In genomic region chr2:44939074-44940052, GRCh38 we compare ENCODE assay signal across 11 cellular contexts. TPM values are rescaled to one million over a fixed set of nuclear protein-coding genes. Genes with fewer than 3 reads are reported as not detected.
A peak's percentile ranks its signal among the peaks of the same experiment; 100 is the strongest.
DNase-seq lines count a peak whose midpoint lies in the region; ATAC-seq and TF ChIP-seq lines count a peak whose summit lies in the region.
"Had no signal": no experiment of that assay in that cellular context is flagged by ENCODE, and none has a peak within 500 bp of the region (broad histone marks: within the 10 kb centered on the region; RNA-seq: fewer than 3 reads in every experiment).

No MANE protein-coding gene starts in this region.

- H3K9me3 ChIP-seq in T-helper 17 cell (ENCODE audit: control insufficient read depth, low read length, poor library complexity, severe bottlenecking) (no peaks in the 10 kb centered on the region), suprapubic skin (no peaks in the 10 kb centered on the region), testis (no peaks in the 10 kb centered on the region)
- H3K9me3 ChIP-seq: ovary had no signal

- peak; percentile 37 for DNase-seq in activated T-cell treated with anti-CD3 and anti-CD28 coated beads, Interleukin-2, amount 50 U/mL, for 24 hours
- DNase-seq in activated T-cell treated with anti-CD3 and anti-CD28 coated beads for 4 hours (no peak), T-helper 17 cell (no peak), left lobe of liver (ENCODE audit: low spot score) (no peak), suprapubic skin (ENCODE audit: low spot score in 2 of 2) (no peak), G401 (ENCODE audit: low spot score) (no peak), testis (no peak)
- DNase-seq in activated naive CD4-positive, alpha-beta T cell treated with anti-CD3 and anti-CD28 coated beads for 36 hours = no peak
- DNase-seq: ovary, RPMI8226 had no signal

- TF ChIP-seq POLR2A in suprapubic skin (IDR thresholded peaks at IDR 0.05) (no peak), testis (IDR thresholded peaks at IDR 0.05) (no peak)

- H3K27me3 Mint-ChIP-seq in activated T-cell treated with anti-CD3 and anti-CD28 coated beads, Interleukin-2, amount 50 U/mL, for 24 hours = peaks cover 87% of the 10 kb centered on the region
- peaks cover 72% of the 10 kb centered on the region for H3K27me3 Mint-ChIP-seq in T-helper 17 cell
- H3K27me3 Mint-ChIP-seq in activated naive CD4-positive, alpha-beta T cell treated with anti-CD3 and anti-CD28 coated beads for 36 hours (ENCODE audit: low read depth) = peaks cover 80% of the 10 kb centered on the region

- ATAC-seq in T-helper 17 cell (no peak), left lobe of liver (peak; percentile 6)

- intact Hi-C loops in activated naive CD4-positive, alpha-beta T cell treated with anti-CD3 and anti-CD28 coated beads for 36 hours (cut with micrococcal nuclease) = loop anchor here (2.0 to 5.0 kb wide), 3 partner anchors 69 to 322 kb away; partner anchors contain the start of gene SIX2
- intact Hi-C loops in testis (cut with DNase I; ENCODE audit: low total_unique reads) = loop anchor here (10.0 kb wide), 1 partner anchor 465 kb away; no protein-coding TSS in a partner anchor

- TF ChIP-seq CTCF in suprapubic skin (IDR thresholded peaks at IDR 0.05) (no peak), testis (IDR thresholded peaks at IDR 0.05) (no peak)

- no peak overlapping the region for H3K27ac Mint-ChIP-seq in activated T-cell treated with anti-CD3 and anti-CD28 coated beads, Interleukin-2, amount 50 U/mL, for 24 hours
- H3K27ac Mint-ChIP-seq in T-helper 17 cell = no peak overlapping the region
- no peak overlapping the region for H3K27ac Mint-ChIP-seq in activated naive CD4-positive, alpha-beta T cell treated with anti-CD3 and anti-CD28 coated beads for 36 hours

- H3K27ac ChIP-seq in suprapubic skin (no peak overlapping the region), testis (no peak overlapping the region)
- H3K27ac ChIP-seq: ovary had no signal

- H3K27me3 ChIP-seq in suprapubic skin (peaks cover 100% of the 10 kb centered on the region), testis (peaks cover 5% of the 10 kb centered on the region)
- H3K27me3 ChIP-seq: ovary had no signal

- no peaks in the 10 kb centered on the region for H3K36me3 ChIP-seq in suprapubic skin
- no peaks in the 10 kb centered on the region for H3K36me3 ChIP-seq in testis (ENCODE audit: low read depth, missing control alignments)
- H3K36me3 ChIP-seq: ovary had no signal

- no peak overlapping the region for H3K4me3 Mint-ChIP-seq in activated T-cell treated with anti-CD3 and anti-CD28 coated beads, Interleukin-2, amount 50 U/mL, for 24 hours
- H3K4me3 Mint-ChIP-seq in T-helper 17 cell = peak overlapping the region; percentile 36
- H3K4me3 Mint-ChIP-seq in activated naive CD4-positive, alpha-beta T cell treated with anti-CD3 and anti-CD28 coated beads for 36 hours = no peak overlapping the region

- H3K4me3 ChIP-seq in suprapubic skin (peak overlapping the region; percentile 38), testis (no peak overlapping the region)
- H3K4me3 ChIP-seq: ovary had no signal

- H3K4me1 Mint-ChIP-seq in activated T-cell treated with anti-CD3 and anti-CD28 coated beads, Interleukin-2, amount 50 U/mL, for 24 hours (ENCODE audit: low read depth) = peaks cover 54% of the 10 kb centered on the region
- H3K4me1 Mint-ChIP-seq in T-helper 17 cell = peaks cover 22% of the 10 kb centered on the region
- H3K4me1 Mint-ChIP-seq in activated naive CD4-positive, alpha-beta T cell treated with anti-CD3 and anti-CD28 coated beads for 36 hours (ENCODE audit: low read depth) = peaks cover 44% of the 10 kb centered on the region

- no peaks in the 10 kb centered on the region for H3K36me3 Mint-ChIP-seq in activated T-cell treated with anti-CD3 and anti-CD28 coated beads, Interleukin-2, amount 50 U/mL, for 24 hours (ENCODE audit: low read depth)
- H3K36me3 Mint-ChIP-seq in T-helper 17 cell (ENCODE audit: low read depth) = peaks cover 11% of the 10 kb centered on the region
- H3K36me3 Mint-ChIP-seq in activated naive CD4-positive, alpha-beta T cell treated with anti-CD3 and anti-CD28 coated beads for 36 hours (ENCODE audit: low read depth) = no peaks in the 10 kb centered on the region

- WGBS in suprapubic skin = 25% methylated on average over 33 of the region's 46 CpGs
- 7 to 9% methylated on average over 27 to 46 of the region's 46 CpGs for WGBS in testis, 2 donors

- no peak for TF ChIP-seq EP300 in suprapubic skin (IDR thresholded peaks at IDR 0.05)

- no peaks in the 10 kb centered on the region for H3K9me3 Mint-ChIP-seq in activated T-cell treated with anti-CD3 and anti-CD28 coated beads, Interleukin-2, amount 50 U/mL, for 24 hours
- no peaks in the 10 kb centered on the region for H3K9me3 Mint-ChIP-seq in activated naive CD4-positive, alpha-beta T cell treated with anti-CD3 and anti-CD28 coated beads for 36 hours

- H3K4me1 ChIP-seq in suprapubic skin (peaks cover 69% of the 10 kb centered on the region), testis (peaks cover 20% of the 10 kb centered on the region)

- in situ Hi-C loops in G401 (cut with HindIII; ENCODE audit: low sequenced_read_pairs) = no loop called here

- CTCF ChIA-PET in activated naive CD4-positive, alpha-beta T cell treated with anti-CD3 and anti-CD28 coated beads for 36 hours (lab: Charles Lee) = interaction anchor here (1.5 kb wide), 1 partner anchor 16 kb away, joined by 3 read pairs; no protein-coding TSS in a partner anchor

RNA-seq across cellular contexts. Expression of gene SIX3, which starts 2.1 kb away (rescaled TPM):
- total RNA-seq in T-helper 17 cell = not detected
- not detected for total RNA-seq in left lobe of liver
- under 1 TPM in 1 of 4 donors, not detected in 3; 0.38 TPM for total RNA-seq in suprapubic skin
- not detected for total RNA-seq in activated naive CD4-positive, alpha-beta T cell treated with anti-CD3 and anti-CD28 coated beads for 36 hours
- not detected in 2 replicates for total RNA-seq in G401 (2014; rRNA removed; shearing (Covaris generic))
- under 1 TPM; 0.19 to 0.47 TPM for total RNA-seq in testis
- polyA plus RNA-seq in testis (ENCODE audit: insufficient read depth, low read depth, low replicate concordance) = 0.20 TPM
- total RNA-seq: glomerular endothelial cell, ovary had no signal
- polyA plus RNA-seq: ovary had no signal
